In genomic region chr3:46629571-46630517, GRCh38 we compare ENCODE assay signal across 8 cellular contexts. TPM values are rescaled to one million over a fixed set of nuclear protein-coding genes. Genes with fewer than 3 reads are reported as not detected.
A peak's percentile ranks its signal among the peaks of the same experiment; 100 is the strongest.
DNase-seq lines count a peak whose midpoint lies in the region; ATAC-seq and TF ChIP-seq lines count a peak whose summit lies in the region.

No MANE protein-coding gene starts in this region.

- no peaks in the 10 kb centered on the region for H3K9me3 Mint-ChIP-seq in activated naive CD4-positive, alpha-beta T cell treated with anti-CD3 and anti-CD28 coated beads, Interleukin-2, amount 50 U/mL, for 72 hours
- H3K9me3 Mint-ChIP-seq in glutamatergic neuron (ENCODE audit: unreplicated experiment) (peaks cover 2% of the 10 kb centered on the region), osteocyte (ENCODE audit: unreplicated experiment) (no peaks in the 10 kb centered on the region)

- TF ChIP-seq CTCF in BE2C (IDR thresholded peaks at IDR 0.05; ENCODE audit: low read depth, low read length) (peak; percentile 83), glutamatergic neuron (IDR thresholded peaks at IDR 0.05; ENCODE audit: partially characterized antibody, unreplicated experiment) (peak; percentile 72), osteocyte (IDR thresholded peaks at IDR 0.05) (peak; percentile 93)

- H3K4me1 Mint-ChIP-seq in glutamatergic neuron (ENCODE audit: low read depth, unreplicated experiment) (no peaks in the 10 kb centered on the region), osteocyte (ENCODE audit: unreplicated experiment) (peaks cover 17% of the 10 kb centered on the region)

- H3K27ac ChIP-seq in SK-N-MC = peak overlapping the region; percentile 98
- H3K27ac ChIP-seq in temporal lobe (ENCODE audit: low read depth, low read length) = peak overlapping the region; percentile 69

- H3K4me3 ChIP-seq in BE2C (ENCODE audit: low read depth, low read length) = 0 out of 2 replicates have a peak overlapping the region, but pooled peaks have one; percentile 6
- peak overlapping the region; percentile 47 for H3K4me3 ChIP-seq in Jurkat, Clone E6-1 (ENCODE audit: low read length)
- H3K4me3 ChIP-seq in SK-N-MC = peak overlapping the region; percentile 56

- H3K9ac ChIP-seq in SK-N-MC (ENCODE audit: insufficient read length) = peak overlapping the region; percentile 63

- H3K4me3 Mint-ChIP-seq in glutamatergic neuron (ENCODE audit: unreplicated experiment) = peak overlapping the region; percentile 15
- peak overlapping the region; percentile 63 for H3K4me3 Mint-ChIP-seq in osteocyte (ENCODE audit: unreplicated experiment)

- H3K36me3 ChIP-seq in BE2C = no peaks in the 10 kb centered on the region
- no peaks in the 10 kb centered on the region for H3K36me3 ChIP-seq in SK-N-MC (ENCODE audit: insufficient read depth, low read length)

- DNase-seq in BE2C = peak; percentile 81
- DNase-seq in Jurkat, Clone E6-1 (ENCODE audit: low read depth, low spot score) = peak; percentile 65
- no peak for DNase-seq in SK-N-MC (ENCODE audit: low read depth, low spot score)
- DNase-seq in activated naive CD4-positive, alpha-beta T cell treated with anti-CD3 and anti-CD28 coated beads, Interleukin-2, amount 50 U/mL, for 72 hours (ENCODE audit: low spot score in 2 of 2) = peak; percentile 79 to 80
- DNase-seq in glutamatergic neuron = peak; percentile 89
- peak; percentile 90 for DNase-seq in osteocyte (ENCODE audit: extremely low spot score, unreplicated experiment)

- peaks cover 1% of the 10 kb centered on the region for H3K27me3 Mint-ChIP-seq in glutamatergic neuron (ENCODE audit: unreplicated experiment)
- H3K27me3 Mint-ChIP-seq in osteocyte (ENCODE audit: unreplicated experiment) = peaks cover 4% of the 10 kb centered on the region

- ATAC-seq in GM19463 (IDR thresholded peaks at IDR 0.05; ENCODE audit: unreplicated experiment) = peak; percentile 74
- ATAC-seq in activated naive CD4-positive, alpha-beta T cell treated with anti-CD3 and anti-CD28 coated beads, Interleukin-2, amount 50 U/mL, for 72 hours = peak; percentile 96 to 98

- H3K27ac Mint-ChIP-seq in activated naive CD4-positive, alpha-beta T cell treated with anti-CD3 and anti-CD28 coated beads, Interleukin-2, amount 50 U/mL, for 72 hours = peak overlapping the region in 1 of 2 donors; percentile 87
- H3K27ac Mint-ChIP-seq in glutamatergic neuron (ENCODE audit: unreplicated experiment) (no peak overlapping the region), osteocyte (ENCODE audit: unreplicated experiment) (peak overlapping the region; percentile 67)

- H3K27me3 ChIP-seq in BE2C = no peaks in the 10 kb centered on the region

- no peaks in the 10 kb centered on the region for H3K4me1 ChIP-seq in BE2C

- H3K9me3 ChIP-seq in BE2C = no peaks in the 10 kb centered on the region
- no peaks in the 10 kb centered on the region for H3K9me3 ChIP-seq in SK-N-MC (ENCODE audit: low read depth, low read length)

- no peaks in the 10 kb centered on the region for H3K36me3 Mint-ChIP-seq in activated naive CD4-positive, alpha-beta T cell treated with anti-CD3 and anti-CD28 coated beads, Interleukin-2, amount 50 U/mL, for 72 hours
- H3K36me3 Mint-ChIP-seq in glutamatergic neuron (ENCODE audit: unreplicated experiment) = no peaks in the 10 kb centered on the region
- H3K36me3 Mint-ChIP-seq in osteocyte (ENCODE audit: unreplicated experiment) = no peaks in the 10 kb centered on the region

RNA-seq across cellular contexts. Expression of gene FAM240A, which starts 17.5 kb away (rescaled TPM):
- not detected for polyA plus RNA-seq in BE2C (2012; ENCODE audit: insufficient read depth, insufficient read length, low read depth)
- polyA plus RNA-seq in Jurkat, Clone E6-1 (2012; ENCODE audit: insufficient read depth, insufficient read length) = not detected
- total RNA-seq in activated naive CD4-positive, alpha-beta T cell treated with anti-CD3 and anti-CD28 coated beads, Interleukin-2, amount 50 U/mL, for 72 hours = not detected
- not detected for total RNA-seq in glutamatergic neuron (ENCODE audit: unreplicated experiment)
- not detected in 2 replicates for total RNA-seq in osteocyte
- not detected for total RNA-seq in temporal lobe

Comparison
In these comparisons a context has a peak if more than half of its experiments do, and no peak if none do; other contexts are left out.
1. H3K4me3 ChIP-seq: peak in every context shown above with its lines; median percentile 56 in SK-N-MC; 47 in Jurkat, Clone E6-1; 6 in BE2C.